ENCODE assay signal across 14 cellular contexts in genomic region chr6:166360243-166361079, GRCh38. TPM values are rescaled to one million over a fixed set of nuclear protein-coding genes. Genes with fewer than 3 reads are reported as not detected.
DNase-seq lines count a peak whose midpoint lies in the region; ATAC-seq and TF ChIP-seq lines count a peak whose summit lies in the region.
"Had no signal": no experiment of that assay in that cellular context is flagged by ENCODE, and none has a peak within 500 bp of the region (broad histone marks: within the 10 kb centered on the region; RNA-seq: fewer than 3 reads in every experiment).

No MANE protein-coding gene starts in this region.

- POLR2A ChIA-PET in CD4-positive, alpha-beta T cell (lab: Charles Lee), result no interaction called here

- H3K23ac ChIP-seq in mesendoderm (ENCODE audit: low read length), result no peak overlapping the region

- no peaks in the 10 kb centered on the region for H3K4me1 Mint-ChIP-seq in CD4-positive, alpha-beta T cell (ENCODE audit: low read depth)

- H2BK120ac ChIP-seq in mesendoderm (ENCODE audit: low read depth, low read length), result no peak overlapping the region

- DNase-seq in EL, result peak; percentile 7
- DNase-seq in NCI-H460 (ENCODE audit: extremely low read depth, low read depth), result peak; percentile 28
- DNase-seq in epithelial cell of esophagus (ENCODE audit: low read depth), result peak; percentile 68
- DNase-seq in mesendoderm, result peak; percentile 24
- no peak for DNase-seq in T-helper 2 cell
- no peak for DNase-seq in NCI-H2196 (lab: John Stamatoyannopoulos, UW; ENCODE audit: unreplicated experiment)
- DNase-seq in CD4-positive, alpha-beta T cell, result no peak
- no peak for DNase-seq in NCI-H2029 (lab: John Stamatoyannopoulos, UW)
- DNase-seq: activated naive CD4-positive, alpha-beta T cell; hippocampal formation; NCI-H2171 had no signal

- no peaks in the 10 kb centered on the region for H3K79me1 ChIP-seq in mesendoderm (ENCODE audit: low read length)

- H3K9ac ChIP-seq in mesendoderm (ENCODE audit: low read length), result no peak overlapping the region

- H3K9me3 ChIP-seq in CD4-positive, alpha-beta T cell (ENCODE audit: control insufficient read depth, low read length), result no peaks in the 10 kb centered on the region
- H3K9me3 ChIP-seq: upper lobe of left lung had no signal

- no peak overlapping the region for H3K27ac ChIP-seq in mesendoderm (ENCODE audit: low read depth, low read length)
- H3K27ac ChIP-seq in CD4-positive, alpha-beta T cell (ENCODE audit: low read depth, low read length), result no peak overlapping the region
- H3K27ac ChIP-seq: coronary artery, upper lobe of left lung had no signal

- CTCF ChIA-PET in CD4-positive, alpha-beta T cell (lab: Charles Lee), result no interaction called here

- WGBS in mesendoderm (ENCODE audit: extremely low coverage, insufficient coverage, low lambda C conversion rate), result no CpG with 5 or more reads among the region's 8 CpGs

- intact Hi-C loops in CD4-positive, alpha-beta T cell (cut with DNase I, micrococcal nuclease), result no loop called here

- H3K56ac ChIP-seq in mesendoderm (ENCODE audit: low read length), result no peak overlapping the region

- H3K27me3 ChIP-seq in mesendoderm (ENCODE audit: insufficient read depth, low read length, poor library complexity), result no peaks in the 10 kb centered on the region
- H3K27me3 ChIP-seq in CD4-positive, alpha-beta T cell (ENCODE audit: control insufficient read depth, insufficient read depth, low read length), result no peaks in the 10 kb centered on the region
- H3K27me3 ChIP-seq: upper lobe of left lung had no signal

- H2BK5ac ChIP-seq in mesendoderm (ENCODE audit: low read length), result no peak overlapping the region

- H4K8ac ChIP-seq in mesendoderm (ENCODE audit: low read depth, low read length), result no peak overlapping the region

- peaks cover 3% of the 10 kb centered on the region for H3K9me3 Mint-ChIP-seq in CD4-positive, alpha-beta T cell

- no peaks in the 10 kb centered on the region for H3K36me3 ChIP-seq in mesendoderm (ENCODE audit: control insufficient read depth, insufficient read depth, low read length)

- no peak overlapping the region for H3K18ac ChIP-seq in mesendoderm (ENCODE audit: low read length)

- H2AK5ac ChIP-seq in mesendoderm (ENCODE audit: low read length), result no peak overlapping the region

- H3K4me2 ChIP-seq in mesendoderm (ENCODE audit: low read length), result no peak overlapping the region

- H3K27ac Mint-ChIP-seq in CD4-positive, alpha-beta T cell, result no peak overlapping the region

- no peaks in the 10 kb centered on the region for H3K79me2 ChIP-seq in mesendoderm (ENCODE audit: control insufficient read depth, insufficient read depth, low read length)

- ATAC-seq in CD4-positive, alpha-beta T cell (ENCODE audit: poor library complexity), result no peak

- H3K4me3 ChIP-seq in epithelial cell of esophagus (ENCODE audit: low read length), result no peak overlapping the region
- no peak overlapping the region for H3K4me3 ChIP-seq in mesendoderm (ENCODE audit: low read length)
- H3K4me3 ChIP-seq: coronary artery, upper lobe of left lung had no signal

- H3K4me3 Mint-ChIP-seq in CD4-positive, alpha-beta T cell, result no peak overlapping the region
- H3K4me3 Mint-ChIP-seq: CD14-positive monocyte had no signal

- no peak overlapping the region for H4K5ac ChIP-seq in mesendoderm (ENCODE audit: low read length)

- TF ChIP-seq CTCF in epithelial cell of esophagus (IDR thresholded peaks at IDR 0.05; ENCODE audit: insufficient read depth, low read depth, low read length, missing control alignments), result no peak
- TF ChIP-seq CTCF in CD4-positive, alpha-beta T cell (IDR thresholded peaks at IDR 0.05), result no peak

- peaks cover 21% of the 10 kb centered on the region for H3K27me3 Mint-ChIP-seq in CD4-positive, alpha-beta T cell

- H2BK15ac ChIP-seq in mesendoderm (replicated peaks; ENCODE audit: low read depth), result no peak overlapping the region

- H3K4ac ChIP-seq in mesendoderm (ENCODE audit: low read depth, low read length), result no peak overlapping the region

- peaks cover 26% of the 10 kb centered on the region for H3K36me3 Mint-ChIP-seq in CD4-positive, alpha-beta T cell (ENCODE audit: low read depth)

- H3K4me1 ChIP-seq in mesendoderm (ENCODE audit: control insufficient read depth, low read depth, low read length), result no peaks in the 10 kb centered on the region
- H3K4me1 ChIP-seq: upper lobe of left lung had no signal

RNA-seq across cellular contexts. Expression of gene SFT2D1, which starts 18.1 kb away (rescaled TPM):
- 42.2 and 50.7 TPM in 2 replicates for total RNA-seq in NCI-H460 (2014; rRNA removed; shearing (Covaris generic))
- polyA plus RNA-seq in NCI-H460 (2014; cell fraction: nucleus; rRNA removed), result 31.8 and 50.2 TPM in 2 replicates
- 77.1 TPM for polyA plus RNA-seq in mesendoderm (2013, experiment 1 of 2)
- 80.5 TPM for polyA plus RNA-seq in mesendoderm (2013, experiment 2 of 2)
- total RNA-seq in CD4-positive, alpha-beta T cell, result 10 to 100 TPM; 10.4 to 12.5 TPM

RNA-seq across cellular contexts. Expression of gene MPC1, which starts 22.3 kb away (rescaled TPM):
- total RNA-seq in NCI-H460 (2014; rRNA removed; shearing (Covaris generic)), result 21.6 and 22.8 TPM in 2 replicates
- polyA plus RNA-seq in NCI-H460 (2014; cell fraction: nucleus; rRNA removed), result 20.6 and 39.8 TPM in 2 replicates
- 29.7 TPM for polyA plus RNA-seq in mesendoderm (2013, experiment 1 of 2)
- polyA plus RNA-seq in mesendoderm (2013, experiment 2 of 2), result 27.6 TPM
- 10 to 100 TPM; 17.4 to 19.3 TPM for total RNA-seq in CD4-positive, alpha-beta T cell

RNA-seq across cellular contexts. Expression of gene PRR18, which starts 52.3 kb away (rescaled TPM):
- total RNA-seq in NCI-H460 (2014; rRNA removed; shearing (Covaris generic)), result 0.20 and 0.35 TPM in 2 replicates
- polyA plus RNA-seq in NCI-H460 (2014; cell fraction: nucleus; rRNA removed), result not detected in 2 replicates
- 0.35 TPM for polyA plus RNA-seq in mesendoderm (2013, experiment 1 of 2)
- polyA plus RNA-seq in mesendoderm (2013, experiment 2 of 2), result 0.32 TPM
- total RNA-seq in CD4-positive, alpha-beta T cell, result not detected
- polyA plus RNA-seq: CD14-positive monocyte had no signal

Comparison
In these comparisons a context has a peak if more than half of its experiments do, and no peak if none do; other contexts are left out.
1. DNase-seq: peak in EL (single experiment), NCI-H460 (single experiment), epithelial cell of esophagus (single experiment) and mesendoderm (single experiment); none in T-helper 2 cell (0 of 5), NCI-H2196 (single experiment), CD4-positive, alpha-beta T cell (0 of 10) and NCI-H2029 (single experiment).